ENCODE assay signal across 8 cellular contexts in the genomic region with DNA sequence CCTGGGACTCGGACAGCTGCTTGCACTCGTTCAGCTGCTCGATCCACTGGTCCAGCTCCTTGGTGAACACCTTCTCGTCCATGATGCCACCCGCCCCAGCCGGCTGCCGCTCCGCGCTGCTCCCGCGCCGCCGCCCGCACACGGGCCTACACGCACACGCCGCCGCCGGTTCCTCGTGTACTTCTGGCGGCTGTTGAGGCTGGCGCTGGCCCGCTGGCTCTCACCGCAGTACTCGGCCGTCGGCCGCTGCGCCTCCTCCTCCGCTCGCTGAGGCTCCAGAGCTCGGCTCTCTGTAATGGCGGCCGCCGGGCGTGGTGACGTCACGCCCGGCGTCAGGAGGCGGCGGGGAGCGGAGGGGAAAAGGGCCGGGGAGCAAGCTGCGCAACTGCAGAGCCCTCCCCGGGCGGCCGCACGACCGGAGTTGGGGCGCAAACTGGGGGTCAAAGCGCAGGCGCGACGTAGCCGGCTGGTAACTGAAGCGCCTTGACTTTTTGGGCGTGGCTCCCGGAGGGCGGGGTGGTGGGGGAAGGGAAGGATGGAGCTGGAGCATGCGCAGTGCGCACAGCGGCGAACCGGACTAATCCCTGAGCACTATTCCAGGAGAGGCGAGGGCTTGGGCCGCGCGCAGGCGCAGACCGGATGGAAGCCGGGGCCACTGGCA. TPM values are rescaled to one million over a fixed set of nuclear protein-coding genes. Genes with fewer than 3 reads are reported as not detected.
DNase-seq lines count a peak whose midpoint lies in the region; ATAC-seq and TF ChIP-seq lines count a peak whose summit lies in the region.

A gene (minus strand): TSS at position 294 of the 661 bp plus-strand sequence. CDS start 212 bp downstream, at position 82.

- H3K27ac Mint-ChIP-seq in endothelial cell (ENCODE audit: unreplicated experiment) = peak within 1 kb of the TSS; percentile 89

- H3K9me3 Mint-ChIP-seq in endothelial cell (ENCODE audit: unreplicated experiment) = no peaks in the 10 kb centered on the region

- H2AFZ ChIP-seq in OCI-LY3 (ENCODE audit: low read depth, low read length) = peak within 1 kb of the TSS; percentile 92

- H3K4me1 Mint-ChIP-seq in endothelial cell (ENCODE audit: unreplicated experiment) = peaks cover 31% of the 10 kb centered on the region

- H3K36me3 Mint-ChIP-seq in endothelial cell (ENCODE audit: low read depth, unreplicated experiment) = peaks cover 9% of the 10 kb centered on the region

- H3K79me2 ChIP-seq in OCI-LY3 (ENCODE audit: low read length) = peaks cover 62% of the 10 kb centered on the region

- TF ChIP-seq CTCF in OCI-LY3 (IDR thresholded peaks at IDR 0.05; ENCODE audit: low read depth, low read length) = no peak
- no peak for TF ChIP-seq CTCF in endothelial cell (IDR thresholded peaks at IDR 0.05; ENCODE audit: unreplicated experiment)

- no peaks in the 10 kb centered on the region for H3K9me3 ChIP-seq in OCI-LY3 (ENCODE audit: insufficient read depth, low read length)

- H3K36me3 ChIP-seq in OCI-LY3 (replicated peaks; ENCODE audit: low read depth, low read length) = peaks cover 11% of the 10 kb centered on the region

- H3K27ac ChIP-seq in OCI-LY3 (ENCODE audit: low read length) = peak within 1 kb of the TSS; percentile 80

- peaks cover 42% of the 10 kb centered on the region for H4K20me1 ChIP-seq in OCI-LY3 (ENCODE audit: insufficient read depth, low read length)

- H3K4me3 ChIP-seq in OCI-LY3 (ENCODE audit: low read length) = peak within 1 kb of the TSS; percentile 95

- peaks cover 37% of the 10 kb centered on the region for H3K4me1 ChIP-seq in OCI-LY3 (ENCODE audit: low read length)

- peak; percentile 97 for DNase-seq in D341Med (ENCODE audit: low spot score)
- peak; percentile 90 for DNase-seq in HuH-7 (ENCODE audit: low spot score)
- peak; percentile 100 for DNase-seq in activated CD8-positive, alpha-beta memory T cell treated with anti-CD3 and anti-CD28 coated beads, Interleukin-2, amount 50 U/mL, for 48 hours
- peak; percentile 99 for DNase-seq in endothelial cell (ENCODE audit: low spot score)
- DNase-seq in midbrain (lab: John Stamatoyannopoulos, UW) = peak; percentile 99
- DNase-seq in stimulated activated CD8-positive, alpha-beta memory T cell treated with anti-CD3 and anti-CD28 coated beads, Interleukin-2, amount 100 ng/mL, for 1 hour (ENCODE audit: low read depth in 2 of 2) = peak; percentile 98

- peaks cover 7% of the 10 kb centered on the region for H3K27me3 Mint-ChIP-seq in endothelial cell (ENCODE audit: unreplicated experiment)

- H3K9ac ChIP-seq in OCI-LY3 (ENCODE audit: low read length) = peak within 1 kb of the TSS; percentile 89

- peak; percentile 79 for ATAC-seq in GM21515 (IDR thresholded peaks at IDR 0.05; ENCODE audit: unreplicated experiment)

- H3K4me3 Mint-ChIP-seq in endothelial cell (ENCODE audit: unreplicated experiment) = peak within 1 kb of the TSS; percentile 97

- H3K27me3 ChIP-seq in OCI-LY3 (ENCODE audit: low read depth, low read length) = no peaks in the 10 kb centered on the region

- H3K4me2 ChIP-seq in OCI-LY3 (ENCODE audit: low read length) = peak within 1 kb of the TSS; percentile 86

RNA-seq across cellular contexts. Expression of the gene that starts here (rescaled TPM):
- total RNA-seq in endothelial cell (ENCODE audit: unreplicated experiment) = 146 TPM

Comparison
In these comparisons a context has a peak if more than half of its experiments do, and no peak if none do; other contexts are left out.
1. Peak in every context shown above with its lines: DNase-seq, ATAC-seq, H3K4me3 ChIP-seq and H3K27ac ChIP-seq.